In the genomic region with DNA sequence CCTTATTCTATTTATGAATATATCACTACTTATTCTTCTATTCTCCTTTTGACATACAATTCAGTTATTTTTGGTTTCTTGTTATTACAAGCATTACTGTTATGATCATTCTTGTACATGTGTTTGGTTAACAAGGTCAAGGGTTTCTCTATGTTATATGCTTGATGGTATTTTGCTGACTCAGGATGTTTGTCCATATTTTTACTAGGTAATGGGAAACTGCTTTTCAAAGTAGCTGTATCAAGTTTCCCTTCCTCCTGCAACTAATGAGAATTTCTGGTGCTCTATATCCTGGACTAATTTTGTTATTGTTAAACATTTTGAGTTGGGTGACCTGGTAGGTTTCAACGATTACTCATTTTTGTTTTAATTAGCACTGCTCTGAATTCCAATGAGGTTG, we compare ENCODE assay signal across 22 cellular contexts.
"Had no signal": no experiment of that assay in that cellular context is flagged by ENCODE, and none has a peak within 500 bp of the region (broad histone marks: within the 10 kb centered on the region; RNA-seq: fewer than 3 reads in every experiment).

No MANE protein-coding gene starts in this region.

- FAIRE-seq: frontal cortex had no signal

- H3K9me3 ChIP-seq: esophagus squamous epithelium, ovary, transverse colon, vagina had no signal

- H3K4me3 ChIP-seq: esophagus squamous epithelium, neural progenitor cell, ovary, transverse colon, vagina had no signal

- H3K4me2 ChIP-seq: neural progenitor cell had no signal

- ATAC-seq: left colon, T-helper 17 cell, WTC11 had no signal

- H2AFZ ChIP-seq: neural progenitor cell had no signal

- H3K27me3 ChIP-seq: esophagus squamous epithelium, neural progenitor cell, ovary, transverse colon, vagina had no signal

- H3K9ac ChIP-seq: neural progenitor cell had no signal

- DNase-seq: activated CD4-positive, alpha-beta memory T cell treated with anti-CD3 and anti-CD28 coated beads, Interleukin-2, amount 10 ng/mL, durations not matched to agents 7 days and 5 days; activated CD4-positive, alpha-beta T cell treated with anti-CD3 and anti-CD28 coated beads for 4 hours; activated effector memory CD4-positive, alpha-beta T cell treated with anti-CD3 and anti-CD28 coated beads, Interleukin-2, amount 50 U/mL, for 16 hours; activated T-cell treated with anti-CD3 and anti-CD28 coated beads, Interleukin-2, amount 50 U/mL, for 24 hours; amniotic stem cell; cortex of kidney; effector CD4-positive, alpha-beta T cell; esophagus squamous epithelium; head of caudate nucleus; immature natural killer cell; left colon; midbrain; ovary; stimulated activated CD4-positive, alpha-beta T cell treated with anti-CD3 and anti-CD28 coated beads, Interleukin-15, amount 100 ng/mL, for 24 hours; stimulated activated CD4-positive, alpha-beta T cell treated with anti-CD3 and anti-CD28 coated beads, Interleukin-4, amount 100 ng/mL, for 24 hours; stimulated activated naive CD4-positive, alpha-beta T cell; T-helper 17 cell; transverse colon had no signal

- H3K27ac ChIP-seq: esophagus squamous epithelium, neural progenitor cell, ovary, transverse colon, vagina had no signal

- H3K36me3 ChIP-seq: esophagus squamous epithelium, neural progenitor cell, ovary, transverse colon, vagina had no signal

- H3K4me1 ChIP-seq: esophagus squamous epithelium, neural progenitor cell, transverse colon, vagina had no signal
